ENCODE assay signal across 11 cellular contexts in the genomic region with DNA sequence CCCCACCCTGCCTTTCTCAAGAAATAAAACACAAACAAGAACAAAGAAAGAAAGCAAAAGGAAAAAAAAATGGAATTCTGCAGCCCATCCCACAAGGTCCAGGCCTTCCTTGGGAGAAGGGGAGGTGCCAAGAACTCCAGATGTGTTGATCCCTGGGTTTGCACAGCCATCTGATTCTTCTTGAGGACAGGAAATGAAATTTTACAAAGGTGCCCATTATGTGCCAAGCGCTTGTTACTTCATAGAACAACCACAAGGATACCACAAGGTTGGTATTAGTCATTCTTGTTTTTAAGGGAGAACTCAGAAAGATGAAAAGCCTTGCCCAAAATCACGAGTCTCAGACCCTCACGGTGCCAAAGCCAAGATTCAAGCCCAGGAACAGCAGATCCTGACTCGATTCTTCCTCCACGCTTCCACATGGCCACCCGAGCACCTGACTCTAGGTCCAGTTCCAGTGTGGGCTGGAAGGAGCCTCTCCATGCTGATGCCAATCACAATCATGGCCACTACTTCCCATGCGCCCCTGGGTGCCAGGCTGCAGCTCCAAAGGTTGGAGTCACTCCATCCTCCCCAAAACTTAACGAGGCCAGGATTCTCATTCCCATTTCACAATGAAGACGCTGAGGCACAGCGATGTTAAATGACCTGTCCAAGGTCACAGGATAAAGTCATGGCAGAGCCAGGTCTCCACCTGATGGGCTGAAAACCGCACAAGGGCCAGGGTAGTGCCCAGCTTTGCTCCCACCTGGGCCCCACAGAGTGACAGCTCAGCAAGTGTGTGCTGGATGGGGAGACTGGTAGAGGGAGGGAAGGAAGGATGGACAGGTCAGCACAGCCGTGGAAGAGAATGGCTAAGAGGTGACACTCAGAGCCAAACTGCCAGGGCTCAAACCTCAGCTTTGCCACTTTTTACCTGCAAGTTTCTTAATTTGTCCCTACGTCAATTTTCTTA.
DNase-seq lines count a peak whose midpoint lies in the region; ATAC-seq and TF ChIP-seq lines count a peak whose summit lies in the region.
"Had no signal": no experiment of that assay in that cellular context is flagged by ENCODE, and none has a peak within 500 bp of the region (broad histone marks: within the 10 kb centered on the region; RNA-seq: fewer than 3 reads in every experiment).

No MANE protein-coding gene starts in this region.

- no peak for TF ChIP-seq POLR2A in esophagus muscularis mucosa (IDR thresholded peaks at IDR 0.05; ENCODE audit: low read depth)

- no peak overlapping the region for H3K27ac Mint-ChIP-seq in activated CD4-positive, alpha-beta T cell treated with anti-CD3 and anti-CD28 coated beads, Interleukin-2, amount 10 ng/mL, durations not matched to agents 7 days and 5 days
- H3K27ac Mint-ChIP-seq: activated T-cell treated with anti-CD3 and anti-CD28 coated beads, Interleukin-2, amount 50 U/mL, for 24 hours; stimulated activated memory B cell treated with anti-CD40 and anti-IgM and Interleukin-4, amounts not matched to agents 10 μg/mL and 1 μg/mL and 100 μg/mL, for 72 hours had no signal

- H3K9me3 Mint-ChIP-seq in activated CD4-positive, alpha-beta T cell treated with anti-CD3 and anti-CD28 coated beads, Interleukin-2, amount 10 ng/mL, durations not matched to agents 7 days and 5 days, result no peaks in the 10 kb centered on the region
- H3K9me3 Mint-ChIP-seq: activated T-cell treated with anti-CD3 and anti-CD28 coated beads, Interleukin-2, amount 50 U/mL, for 24 hours; stimulated activated memory B cell treated with anti-CD40 and anti-IgM and Interleukin-4, amounts not matched to agents 10 μg/mL and 1 μg/mL and 100 μg/mL, for 72 hours had no signal

- peak overlapping the region; percentile 4; the same call in 1 of the 2 replicates for H3K27ac ChIP-seq in RWPE1
- no peak overlapping the region for H3K27ac ChIP-seq in esophagus muscularis mucosa (replicated peaks in 1 of 4)

- CTCF ChIA-PET in activated CD4-positive, alpha-beta T cell treated with anti-CD3 and anti-CD28 coated beads, Interleukin-2, amount 10 ng/mL, durations not matched to agents 7 days and 5 days (lab: Charles Lee), result interaction anchor here (0.8 to 3.6 kb wide), 11 partner anchors 9 to 1797 kb away, joined by 3 to 18 read pairs (median 3); a partner anchor contains a TSS
- CTCF ChIA-PET in RWPE1 (lab: Yijun Ruan, JAX), result interaction anchor here (0.5 to 2.4 kb wide), 68 partner anchors 9 to 1935 kb away, joined by 3 to 39 read pairs (median 4); a partner anchor contains a TSS

- no peaks in the 10 kb centered on the region for H3K27me3 ChIP-seq in esophagus muscularis mucosa

- intact Hi-C loops in esophagus muscularis mucosa (cut with DNase I), result loop anchor here (5.0 to 10.0 kb wide), 3 partner anchors 383 to 1695 kb away; a partner anchor contains a TSS

- H3K4me3 ChIP-seq in esophagus muscularis mucosa, result no peak overlapping the region

- H3K4me1 Mint-ChIP-seq in activated CD4-positive, alpha-beta T cell treated with anti-CD3 and anti-CD28 coated beads, Interleukin-2, amount 10 ng/mL, durations not matched to agents 7 days and 5 days, result peaks cover 16% of the 10 kb centered on the region

- peak; percentile 24 for DNase-seq in activated CD4-positive, alpha-beta T cell treated with anti-CD3 and anti-CD28 coated beads, Interleukin-2, amount 10 ng/mL, durations not matched to agents 7 days and 5 days
- no peak for DNase-seq in activated CD4-positive, alpha-beta T cell treated with anti-CD3 and anti-CD28 coated beads, Interleukin-2, amount 50 U/mL, for 1 hour
- DNase-seq in RWPE1 (ENCODE audit: low spot score) (peak; percentile 40), esophagus muscularis mucosa (ENCODE audit: extremely low spot score) (peak; percentile 86), stromal cell of bone marrow (ENCODE audit: low read depth) (peak; percentile 6), HK-2 (ENCODE audit: unreplicated experiment) (no peak), T1000 (lab: John Stamatoyannopoulos, UW) (no peak)
- DNase-seq: DMS79 had no signal

- no peak overlapping the region for H3K4me3 Mint-ChIP-seq in activated CD4-positive, alpha-beta T cell treated with anti-CD3 and anti-CD28 coated beads, Interleukin-2, amount 10 ng/mL, durations not matched to agents 7 days and 5 days
- H3K4me3 Mint-ChIP-seq: activated T-cell treated with anti-CD3 and anti-CD28 coated beads, Interleukin-2, amount 50 U/mL, for 24 hours; stimulated activated memory B cell treated with anti-CD40 and anti-IgM and Interleukin-4, amounts not matched to agents 10 μg/mL and 1 μg/mL and 100 μg/mL, for 72 hours had no signal

- no peaks in the 10 kb centered on the region for H3K9me3 ChIP-seq in esophagus muscularis mucosa

- no peaks in the 10 kb centered on the region for H3K36me3 Mint-ChIP-seq in activated CD4-positive, alpha-beta T cell treated with anti-CD3 and anti-CD28 coated beads, Interleukin-2, amount 10 ng/mL, durations not matched to agents 7 days and 5 days (ENCODE audit: low read depth)
- H3K36me3 Mint-ChIP-seq: stimulated activated memory B cell treated with anti-CD40 and anti-IgM and Interleukin-4, amounts not matched to agents 10 μg/mL and 1 μg/mL and 100 μg/mL, for 72 hours had no signal

- no peak for ATAC-seq in GM18909 (IDR thresholded peaks at IDR 0.05; ENCODE audit: poor library complexity, unreplicated experiment)

- peaks cover 13% of the 10 kb centered on the region for H3K27me3 Mint-ChIP-seq in activated CD4-positive, alpha-beta T cell treated with anti-CD3 and anti-CD28 coated beads, Interleukin-2, amount 10 ng/mL, durations not matched to agents 7 days and 5 days
- H3K27me3 Mint-ChIP-seq: activated T-cell treated with anti-CD3 and anti-CD28 coated beads, Interleukin-2, amount 50 U/mL, for 24 hours; stimulated activated memory B cell treated with anti-CD40 and anti-IgM and Interleukin-4, amounts not matched to agents 10 μg/mL and 1 μg/mL and 100 μg/mL, for 72 hours had no signal

- TF ChIP-seq CTCF in RWPE1 (conservative IDR thresholded peaks at IDR 0.05; ENCODE audit: low read depth) (no peak), esophagus muscularis mucosa (IDR thresholded peaks at IDR 0.05) (no peak)

- no peak for TF ChIP-seq EP300 in esophagus muscularis mucosa (IDR thresholded peaks at IDR 0.05)

- 93% methylated on average over 12 of the region's 13 CpGs for WGBS in esophagus muscularis mucosa

- no peaks in the 10 kb centered on the region for H3K36me3 ChIP-seq in esophagus muscularis mucosa

- H3K4me1 ChIP-seq in esophagus muscularis mucosa, result peaks cover 0 to 5% (median 2%) of the 10 kb centered on the region in 4 donors

- POLR2A ChIA-PET in activated CD4-positive, alpha-beta T cell treated with anti-CD3 and anti-CD28 coated beads, Interleukin-2, amount 10 ng/mL, durations not matched to agents 7 days and 5 days (lab: Charles Lee), result no interaction called here
- POLR2A ChIA-PET in RWPE1 (lab: Yijun Ruan, JAX; ENCODE audit: low non-redundant PET), result no interaction called here

Comparison
In these comparisons a context has a peak if more than half of its experiments do, and no peak if none do; other contexts are left out.
1. DNase-seq: peak in activated CD4-positive, alpha-beta T cell treated with anti-CD3 and anti-CD28 coated beads, Interleukin-2, amount 10 ng/mL, durations not matched to agents 7 days and 5 days (single experiment), RWPE1 (single experiment), esophagus muscularis mucosa (single experiment) and stromal cell of bone marrow (single experiment); none in activated CD4-positive, alpha-beta T cell treated with anti-CD3 and anti-CD28 coated beads, Interleukin-2, amount 50 U/mL, for 1 hour (single experiment), HK-2 (single experiment) and T1000 (single experiment).